ENCODE assay signal across 17 cellular contexts in the genomic region with DNA sequence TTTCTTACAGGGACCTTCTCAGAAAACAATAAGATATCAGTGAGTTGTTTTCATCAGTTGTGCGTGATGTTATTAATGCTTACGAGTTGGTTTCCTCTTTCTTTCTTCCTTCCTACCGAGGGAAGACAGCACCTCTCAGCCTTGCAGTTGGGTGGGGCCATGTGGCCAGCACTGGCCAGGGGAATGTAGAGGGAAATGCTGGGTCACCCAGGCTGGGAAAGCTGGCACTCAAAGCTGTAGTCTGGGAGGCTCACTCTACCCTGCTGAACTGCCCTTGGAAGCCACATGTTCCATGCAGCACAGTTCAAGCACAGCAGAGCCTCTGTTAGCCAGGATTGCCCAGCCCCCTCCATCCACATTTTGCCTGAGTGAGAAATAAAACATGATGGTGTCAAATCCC. TPM values are rescaled to one million over a fixed set of nuclear protein-coding genes. Genes with fewer than 3 reads are reported as not detected.
DNase-seq lines count a peak whose midpoint lies in the region; ATAC-seq and TF ChIP-seq lines count a peak whose summit lies in the region.
"Had no signal": no experiment of that assay in that cellular context is flagged by ENCODE, and none has a peak within 500 bp of the region (broad histone marks: within the 10 kb centered on the region; RNA-seq: fewer than 3 reads in every experiment).

No MANE protein-coding gene starts in this region.

- peak overlapping the region; percentile 30 for H2BK12ac ChIP-seq in neuronal stem cell (ENCODE audit: low read length)

- TF ChIP-seq CTCF in IMR-90 (conservative IDR thresholded peaks at IDR 0.05; ENCODE audit: low read depth, low read length), result no peak

- H2BK5ac ChIP-seq in IMR-90 (ENCODE audit: low read depth, low read length, poor library complexity, severe bottlenecking) (no peak overlapping the region), neuronal stem cell (ENCODE audit: low read length) (no peak overlapping the region)

- H3K27ac ChIP-seq in IMR-90 (ENCODE audit: insufficient read depth, low read length), result no peak overlapping the region
- H3K27ac ChIP-seq in neuronal stem cell (replicated peaks; ENCODE audit: low read length), result no peak overlapping the region
- H3K27ac ChIP-seq in GM23248, result no peak overlapping the region
- H3K27ac ChIP-seq: BLaER1, C4-2B had no signal

- in situ Hi-C loops in IMR-90 (cut with MboI; ENCODE audit: low sequenced_read_pairs), result no loop called here
- in situ Hi-C loops in GM23248 (cut with MboI), result no loop called here

- H3K4me2 ChIP-seq in IMR-90 (ENCODE audit: low read depth, low read length) (peak overlapping the region; percentile 42; the same call in 1 of the 2 replicates), neuronal stem cell (ENCODE audit: insufficient read depth, low read length, poor library complexity, severe bottlenecking) (no peak overlapping the region), GM23248 (ENCODE audit: unreplicated experiment) (no peak overlapping the region)
- H3K4me2 ChIP-seq: BLaER1, GM23338 had no signal

- H3F3A ChIP-seq in GM23248 (ENCODE audit: insufficient read depth), result no peaks in the 10 kb centered on the region

- H3K4me3 ChIP-seq in IMR-90 (ENCODE audit: insufficient read depth, low read depth, low read length) (no peak overlapping the region), neuronal stem cell (ENCODE audit: low read length in 2 of 2) (no peak overlapping the region), GM23248 (no peak overlapping the region)
- H3K4me3 ChIP-seq: BLaER1, GM23338 had no signal

- dilution Hi-C loops in IMR-90 (cut with HindIII; ENCODE audit: low sequenced_read_pairs, unreplicated experiment), result no loop called here

- no peak overlapping the region for H4K5ac ChIP-seq in IMR-90 (ENCODE audit: low read depth, low read length)

- CTCF ChIA-PET in IMR-90 (lab: Yijun Ruan, JAX), result no interaction called here

- peak; percentile 17; the same call in 1 of the 2 replicates for ATAC-seq in IMR-90 (ENCODE audit: low read depth)
- no peak for ATAC-seq in GM21528 (IDR thresholded peaks at IDR 0.05; ENCODE audit: low FRiP score, unreplicated experiment)
- ATAC-seq: CD8-positive, alpha-beta T cell; GM23338; HCT116 had no signal

- peak overlapping the region; percentile 50 for H2AK9ac ChIP-seq in IMR-90 (replicated peaks; ENCODE audit: low read depth, low read length, poor library complexity)

- intact Hi-C loops in IMR-90 (cut with micrococcal nuclease), result no loop called here

- H3K14ac ChIP-seq in IMR-90 (replicated peaks; ENCODE audit: low read depth, low read length), result no peak overlapping the region; the same call in 1 of the 2 replicates
- H3K14ac ChIP-seq in neuronal stem cell (ENCODE audit: low read length), result no peak overlapping the region

- H4K91ac ChIP-seq in IMR-90 (ENCODE audit: insufficient read depth, low read depth, low read length) (no peak overlapping the region), neuronal stem cell (ENCODE audit: low read depth, low read length, poor library complexity) (no peak overlapping the region)

- no peak overlapping the region for H4K8ac ChIP-seq in IMR-90 (ENCODE audit: low read depth in 2 of 2, low read length in 2 of 2)
- H4K8ac ChIP-seq in neuronal stem cell (ENCODE audit: low read depth, low read length), result no peak overlapping the region

- no peaks in the 10 kb centered on the region for H3K9me3 ChIP-seq in IMR-90 (ENCODE audit: control insufficient read depth, insufficient read depth, low read length)
- no peaks in the 10 kb centered on the region for H3K9me3 ChIP-seq in neuronal stem cell (replicated peaks in 1 of 2; ENCODE audit: control insufficient read depth in 2 of 2, insufficient read depth in 1 of 2, low read depth in 1 of 2, low read length in 2 of 2)
- H3K9me3 ChIP-seq in GM23248 (ENCODE audit: low read depth), result no peaks in the 10 kb centered on the region
- H3K9me3 ChIP-seq: BLaER1 had no signal

- H2BK20ac ChIP-seq in IMR-90 (ENCODE audit: low read depth, low read length), result no peak overlapping the region

- H3K9me2 ChIP-seq in GM23248 (ENCODE audit: insufficient read depth), result no peaks in the 10 kb centered on the region

- BruUV-seq in IMR-90 (replicated peaks; lab: Mats Ljungman, UMichigan), result no TSS peak

- H3K4me1 ChIP-seq in IMR-90 (ENCODE audit: control insufficient read depth, insufficient read depth, low read length) (peaks cover 3% of the 10 kb centered on the region; the same call in 1 of the 2 replicates), neuronal stem cell (ENCODE audit: control insufficient read depth in 2 of 2, insufficient read depth in 1 of 2, low read depth in 1 of 2, low read length in 2 of 2) (peaks cover 0 to 5% of the 10 kb centered on the region in 2 donors), GM23248 (ENCODE audit: insufficient read depth) (no peaks in the 10 kb centered on the region)
- H3K4me1 ChIP-seq: BLaER1 had no signal

- H3K18ac ChIP-seq in IMR-90 (ENCODE audit: low read depth, low read length), result no peak overlapping the region
- no peak overlapping the region for H3K18ac ChIP-seq in neuronal stem cell (ENCODE audit: low read length)

- peak overlapping the region; percentile 7 for H2AFZ ChIP-seq in IMR-90 (replicated peaks; ENCODE audit: low read length, poor library complexity)
- no peak overlapping the region for H2AFZ ChIP-seq in neuronal stem cell (ENCODE audit: low read length)
- H2AFZ ChIP-seq in GM23248, result no peak overlapping the region
- H2AFZ ChIP-seq: GM23338 had no signal

- H2AK5ac ChIP-seq in IMR-90 (ENCODE audit: low read depth, low read length) (no peak overlapping the region), neuronal stem cell (ENCODE audit: low read depth, low read length) (no peak overlapping the region)

- no peak overlapping the region for H2BK120ac ChIP-seq in IMR-90 (ENCODE audit: low read depth, low read length)
- H2BK120ac ChIP-seq in neuronal stem cell (ENCODE audit: low read depth, low read length), result no peak overlapping the region

- peak; percentile 2 for DNase-seq in AG08396 (ENCODE audit: low spot score)
- no peak for DNase-seq in IMR-90
- peak; percentile 62 for DNase-seq in myocyte (ENCODE audit: low read depth)
- no peak for DNase-seq in neuronal stem cell (ENCODE audit: low spot score)
- DNase-seq in effector CD4-positive, alpha-beta T cell, result no peak
- no peak for DNase-seq in GM23248
- DNase-seq: CD4-positive, CD25-positive, alpha-beta regulatory T cell; CD8-positive, alpha-beta T cell; DMS 273 treated with DMSO at 0.1 percent for 48 hours; DMS79 treated with DMSO at 0.1 percent for 48 hours; GF-D8; H9 had no signal

- TF ChIP-seq POLR2A in IMR-90 (IDR thresholded peaks at IDR 0.05; ENCODE audit: low read depth, low read length), result no peak

- H2BK15ac ChIP-seq in IMR-90 (ENCODE audit: low read depth, low read length) (no peak overlapping the region), neuronal stem cell (ENCODE audit: low read length) (no peak overlapping the region)

- no peaks in the 10 kb centered on the region for H4K20me1 ChIP-seq in IMR-90 (ENCODE audit: insufficient read depth, low read length)
- no peaks in the 10 kb centered on the region for H4K20me1 ChIP-seq in GM23248 (ENCODE audit: insufficient read depth)
- H4K20me1 ChIP-seq: BLaER1 had no signal

- H3K79me1 ChIP-seq in IMR-90 (ENCODE audit: low read depth in 1 of 2, low read length in 2 of 2) (no peaks in the 10 kb centered on the region), neuronal stem cell (ENCODE audit: low read depth, low read length) (no peaks in the 10 kb centered on the region)

- H3K4ac ChIP-seq in IMR-90 (ENCODE audit: low read depth, low read length) (no peak overlapping the region), neuronal stem cell (ENCODE audit: low read length) (peak overlapping the region; percentile 55)

- TF ChIP-seq RAD21 in IMR-90 (IDR thresholded peaks at IDR 0.05; ENCODE audit: low read length), result no peak

- H3K36me3 ChIP-seq in IMR-90 (ENCODE audit: control insufficient read depth, insufficient read depth, low read length), result no peaks in the 10 kb centered on the region
- H3K36me3 ChIP-seq in neuronal stem cell (replicated peaks in 1 of 2; ENCODE audit: control insufficient read depth in 2 of 2, insufficient read depth in 2 of 2, low read length in 2 of 2), result no peaks in the 10 kb centered on the region
- H3K36me3 ChIP-seq in GM23248 (ENCODE audit: low read depth), result no peaks in the 10 kb centered on the region
- H3K36me3 ChIP-seq: BLaER1 had no signal

- H3K9ac ChIP-seq in IMR-90 (ENCODE audit: low read depth, low read length) (no peak overlapping the region), neuronal stem cell (ENCODE audit: low read depth, low read length, poor library complexity) (no peak overlapping the region), GM23248 (no peak overlapping the region)
- H3K9ac ChIP-seq: BLaER1 had no signal

- no peak overlapping the region for H3K56ac ChIP-seq in IMR-90 (ENCODE audit: extremely low read depth, insufficient read depth, low read length)

- POLR2A ChIA-PET in IMR-90 (lab: Charles Lee; ENCODE audit: unreplicated experiment), result no interaction called here

- no CpG with 5 or more reads among the region's 3 CpGs for WGBS in IMR-90 (ENCODE audit: extremely low coverage in 2 of 2, insufficient read length in 1 of 2), 2 experiments
- WGBS in neuronal stem cell (ENCODE audit: extremely low coverage in 2 of 2, insufficient read length in 2 of 2, insufficient replicate concordance in 1 of 2), 2 donors, result no CpG with 5 or more reads among the region's 3 CpGs
- 21 to 33% methylated on average over 3 of the region's 3 CpGs for WGBS in GM23248 (ENCODE audit: low coverage in 1 of 2, low lambda C conversion rate in 2 of 2, missing lambda C conversion rate in 2 of 2), 2 experiments

- no peaks in the 10 kb centered on the region for H3K9me1 ChIP-seq in IMR-90 (ENCODE audit: insufficient read depth, low read length)

- H3K79me2 ChIP-seq in GM23248 (ENCODE audit: insufficient read depth), result no peaks in the 10 kb centered on the region

- H3K27me3 ChIP-seq in IMR-90 (ENCODE audit: control insufficient read depth, insufficient read depth, low read length), result peaks cover 28% of the 10 kb centered on the region
- peaks cover 0 to 4% (median 0%) of the 10 kb centered on the region in 3 experiments for H3K27me3 ChIP-seq in neuronal stem cell (ENCODE audit: control insufficient read depth in 3 of 3, insufficient read depth in 3 of 3, low read depth in 1 of 3, low read length in 3 of 3)
- H3K27me3 ChIP-seq in GM23248 (replicated peaks; ENCODE audit: insufficient read depth), result peaks cover 34% of the 10 kb centered on the region
- H3K27me3 ChIP-seq: BLaER1 had no signal

- H3K23ac ChIP-seq in IMR-90 (ENCODE audit: low read depth, low read length) (no peak overlapping the region), neuronal stem cell (ENCODE audit: low read depth, low read length, poor library complexity) (no peak overlapping the region)

RNA-seq across cellular contexts. Expression of a gene that starts 10.1 kb away (rescaled TPM):
- total RNA-seq in IMR-90 (2012; rRNA removed) (18.8 and 20.6 TPM in 2 replicates), myocyte (11.8 and 21.9 TPM in 2 replicates)
- polyA plus RNA-seq in IMR-90 (2012; rRNA removed) (28.9 and 29.1 TPM in 2 replicates), GM23248 (2016; fragmentation: Nextera tagmentation; extraction: Ambion mirVana) (19.9 and 21.4 TPM in 2 replicates)
- 30.9 and 33.9 TPM in 2 replicates for polyA plus RNA-seq in IMR-90 (2012; cell fraction: cytosol; rRNA removed)
- 15.3 and 19.0 TPM in 2 replicates for polyA plus RNA-seq in IMR-90 (2012; cell fraction: nucleus; rRNA removed; ENCODE audit: low replicate concordance)
- polyA plus RNA-seq in myocyte (2012), result 37.7 TPM
- 38.4 TPM for polyA plus RNA-seq in neuronal stem cell (2013, experiment 1 of 2)
- 38.2 TPM for polyA plus RNA-seq in neuronal stem cell (2013, experiment 2 of 2)
- 8.9 and 15.8 TPM in 2 replicates for total RNA-seq in GM23248 (2014; rRNA removed; shearing (Covaris generic))

RNA-seq across cellular contexts. Expression of a gene that starts 39.0 kb away (rescaled TPM):
- total RNA-seq in IMR-90 (2012; rRNA removed) (8.1 and 8.4 TPM in 2 replicates), myocyte (9.8 and 12.9 TPM in 2 replicates)
- polyA plus RNA-seq in IMR-90 (2012; rRNA removed) (3.9 and 4.2 TPM in 2 replicates), GM23248 (2016; fragmentation: Nextera tagmentation; extraction: Ambion mirVana) (14.7 and 15.7 TPM in 2 replicates)
- 1.5 and 7.0 TPM in 2 replicates for polyA plus RNA-seq in IMR-90 (2012; cell fraction: cytosol; rRNA removed)
- 3.0 and 8.2 TPM in 2 replicates for polyA plus RNA-seq in IMR-90 (2012; cell fraction: nucleus; rRNA removed; ENCODE audit: low replicate concordance)
- 12.9 TPM for polyA plus RNA-seq in myocyte (2012)
- polyA plus RNA-seq in neuronal stem cell (2013, experiment 1 of 2), result 12.6 TPM
- polyA plus RNA-seq in neuronal stem cell (2013, experiment 2 of 2), result 12.6 TPM
- 15.9 and 16.2 TPM in 2 replicates for total RNA-seq in GM23248 (2014; rRNA removed; shearing (Covaris generic))

Comparison
In these comparisons a context has a peak if more than half of its experiments do, and no peak if none do; other contexts are left out.
1. DNase-seq: peak in AG08396 (single experiment) and myocyte (single experiment); none in IMR-90 (single experiment), neuronal stem cell (single experiment), effector CD4-positive, alpha-beta T cell (single experiment) and GM23248 (single experiment).